Comparison of ENCODE assay signal across 24 cellular contexts in the genomic region with DNA sequence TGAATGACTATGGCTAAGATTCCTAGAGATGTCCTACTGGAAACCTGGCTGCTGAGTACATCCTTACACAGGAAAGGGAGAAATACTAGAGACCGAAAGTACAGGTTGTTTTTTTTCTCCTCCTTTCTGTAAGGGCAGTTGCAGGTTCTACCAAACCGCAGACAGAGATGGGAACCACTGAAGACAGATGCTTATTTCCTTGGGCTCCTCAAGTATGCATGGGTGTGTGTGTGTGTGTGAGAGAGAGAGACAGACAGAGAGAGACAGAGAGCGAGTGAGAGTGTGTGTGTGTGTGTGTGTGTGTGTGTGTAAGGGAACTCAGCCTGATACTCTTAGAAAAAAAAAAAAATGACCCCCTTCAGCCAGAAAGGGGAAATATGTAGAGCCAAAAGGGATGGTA.
"Had no signal": no experiment of that assay in that cellular context is flagged by ENCODE, and none has a peak within 500 bp of the region (broad histone marks: within the 10 kb centered on the region; RNA-seq: fewer than 3 reads in every experiment).

No MANE protein-coding gene starts in this region.

- H3K4me3 ChIP-seq: ascending aorta, colonic mucosa, dorsolateral prefrontal cortex, heart left ventricle, lower lobe of right lung, thoracic aorta had no signal

- H3K9me3 ChIP-seq: ascending aorta, colonic mucosa, lower lobe of right lung, thoracic aorta had no signal

- H3K36me3 ChIP-seq: colonic mucosa, lower lobe of right lung had no signal

- DNase-seq: activated CD4-positive, alpha-beta T cell treated with anti-CD3 and anti-CD28 coated beads, Interleukin-2, amount 10 ng/mL, durations not matched to agents 24 days and 14 days; activated CD8-positive, alpha-beta memory T cell treated with anti-CD3 and anti-CD28 coated beads, Interleukin-2, amount 10 ng/mL, durations not matched to agents 7 days and 5 days; activated CD8-positive, alpha-beta T cell treated with anti-CD3 and anti-CD28 coated beads for 36 hours; activated gamma-delta T cell; colonic mucosa; dorsolateral prefrontal cortex; effector memory CD8-positive, alpha-beta T cell; heart left ventricle; lower lobe of right lung; mesendoderm; naive thymus-derived CD4-positive, alpha-beta T cell; right cardiac atrium; stimulated activated CD4-positive, alpha-beta T cell treated with anti-CD3 and anti-CD28 coated beads, Interleukin-12 subunit alpha, Interleukin-12 subunit beta, amount 100 ng/mL, for 4 hours; stimulated activated CD4-positive, alpha-beta T cell treated with anti-CD3 and anti-CD28 coated beads, Interleukin-4, amount 100 ng/mL, for 4 hours had no signal

- H3K27ac ChIP-seq: ascending aorta, colonic mucosa, heart left ventricle, lower lobe of right lung, parathyroid adenoma, thoracic aorta had no signal

- H3K4me3 Mint-ChIP-seq: activated CD4-positive, alpha-beta T cell treated with anti-CD3 and anti-CD28 coated beads, Interleukin-2, amount 10 ng/mL, durations not matched to agents 24 days and 14 days; activated CD8-positive, alpha-beta memory T cell treated with anti-CD3 and anti-CD28 coated beads, Interleukin-2, amount 10 ng/mL, durations not matched to agents 7 days and 5 days; activated CD8-positive, alpha-beta T cell treated with anti-CD3 and anti-CD28 coated beads for 36 hours; activated T-helper 1 cell treated with anti-CD3 and anti-CD28 coated beads, Interleukin-12 subunit alpha, Interleukin-12 subunit beta, Interleukin-2, Interleukin-4 antibody, amounts not matched to agents 30 ng/mL and 10 ng/mL and 1 ng/mL, durations not matched to agents 14 hours and 24 hours and 36 hours; effector memory CD8-positive, alpha-beta T cell; type B pancreatic cell had no signal

- H3K4me1 Mint-ChIP-seq: activated CD4-positive, alpha-beta T cell treated with anti-CD3 and anti-CD28 coated beads, Interleukin-2, amount 10 ng/mL, durations not matched to agents 24 days and 14 days had no signal

- H3K27me3 ChIP-seq: ascending aorta, colonic mucosa, dorsolateral prefrontal cortex, heart left ventricle had no signal

- H3K9me3 Mint-ChIP-seq: activated CD4-positive, alpha-beta T cell treated with anti-CD3 and anti-CD28 coated beads, Interleukin-2, amount 10 ng/mL, durations not matched to agents 24 days and 14 days; activated CD8-positive, alpha-beta T cell treated with anti-CD3 and anti-CD28 coated beads for 36 hours; activated naive CD4-positive, alpha-beta T cell treated with anti-CD3 and anti-CD28 coated beads, Interleukin-2, amount 50 U/mL, for 72 hours; activated T-helper 1 cell treated with anti-CD3 and anti-CD28 coated beads, Interleukin-12 subunit alpha, Interleukin-12 subunit beta, Interleukin-2, Interleukin-4 antibody, amounts not matched to agents 30 ng/mL and 10 ng/mL and 1 ng/mL, durations not matched to agents 14 hours and 24 hours and 36 hours; effector memory CD8-positive, alpha-beta T cell; naive thymus-derived CD4-positive, alpha-beta T cell; type B pancreatic cell had no signal

- H3K36me3 Mint-ChIP-seq: activated naive CD4-positive, alpha-beta T cell treated with anti-CD3 and anti-CD28 coated beads, Interleukin-2, amount 50 U/mL, for 72 hours had no signal

- ATAC-seq: activated CD4-positive, CD25-positive, alpha-beta regulatory T cell treated with anti-CD3 and anti-CD28 coated beads, Interleukin-2, amount 50 U/mL, for 24 hours; activated CD8-positive, alpha-beta memory T cell treated with anti-CD3 and anti-CD28 coated beads, Interleukin-2, amount 10 ng/mL, durations not matched to agents 7 days and 5 days; activated CD8-positive, alpha-beta T cell treated with anti-CD3 and anti-CD28 coated beads for 36 hours; activated naive CD4-positive, alpha-beta T cell treated with anti-CD3 and anti-CD28 coated beads, Interleukin-2, amount 50 U/mL, for 72 hours; effector memory CD8-positive, alpha-beta T cell; esophagus mucosa; heart left ventricle; left lobe of liver; lower lobe of right lung; naive thymus-derived CD4-positive, alpha-beta T cell; right cardiac atrium; SK-N-SH treated with all-trans-retinoic acid at 6 μM for 48 hours had no signal

- H3K4me1 ChIP-seq: ascending aorta, colonic mucosa, lower lobe of right lung had no signal

- H3K27me3 Mint-ChIP-seq: activated CD4-positive, alpha-beta T cell treated with anti-CD3 and anti-CD28 coated beads, Interleukin-2, amount 10 ng/mL, durations not matched to agents 24 days and 14 days; activated CD8-positive, alpha-beta memory T cell treated with anti-CD3 and anti-CD28 coated beads, Interleukin-2, amount 10 ng/mL, durations not matched to agents 7 days and 5 days; activated CD8-positive, alpha-beta T cell treated with anti-CD3 and anti-CD28 coated beads for 36 hours; effector memory CD8-positive, alpha-beta T cell; naive thymus-derived CD4-positive, alpha-beta T cell; type B pancreatic cell had no signal

- H2AFZ ChIP-seq: parathyroid adenoma had no signal

- H3K27ac Mint-ChIP-seq: activated CD4-positive, alpha-beta T cell treated with anti-CD3 and anti-CD28 coated beads, Interleukin-2, amount 10 ng/mL, durations not matched to agents 24 days and 14 days; activated CD8-positive, alpha-beta memory T cell treated with anti-CD3 and anti-CD28 coated beads, Interleukin-2, amount 10 ng/mL, durations not matched to agents 7 days and 5 days; activated CD8-positive, alpha-beta T cell treated with anti-CD3 and anti-CD28 coated beads for 36 hours; activated naive CD4-positive, alpha-beta T cell treated with anti-CD3 and anti-CD28 coated beads, Interleukin-2, amount 50 U/mL, for 72 hours; activated T-helper 1 cell treated with anti-CD3 and anti-CD28 coated beads, Interleukin-12 subunit alpha, Interleukin-12 subunit beta, Interleukin-2, Interleukin-4 antibody, amounts not matched to agents 30 ng/mL and 10 ng/mL and 1 ng/mL, durations not matched to agents 14 hours and 24 hours and 36 hours; type B pancreatic cell had no signal

- H3K9ac ChIP-seq: parathyroid adenoma had no signal
